ENCODE assay signal across 19 cellular contexts in the genomic region with DNA sequence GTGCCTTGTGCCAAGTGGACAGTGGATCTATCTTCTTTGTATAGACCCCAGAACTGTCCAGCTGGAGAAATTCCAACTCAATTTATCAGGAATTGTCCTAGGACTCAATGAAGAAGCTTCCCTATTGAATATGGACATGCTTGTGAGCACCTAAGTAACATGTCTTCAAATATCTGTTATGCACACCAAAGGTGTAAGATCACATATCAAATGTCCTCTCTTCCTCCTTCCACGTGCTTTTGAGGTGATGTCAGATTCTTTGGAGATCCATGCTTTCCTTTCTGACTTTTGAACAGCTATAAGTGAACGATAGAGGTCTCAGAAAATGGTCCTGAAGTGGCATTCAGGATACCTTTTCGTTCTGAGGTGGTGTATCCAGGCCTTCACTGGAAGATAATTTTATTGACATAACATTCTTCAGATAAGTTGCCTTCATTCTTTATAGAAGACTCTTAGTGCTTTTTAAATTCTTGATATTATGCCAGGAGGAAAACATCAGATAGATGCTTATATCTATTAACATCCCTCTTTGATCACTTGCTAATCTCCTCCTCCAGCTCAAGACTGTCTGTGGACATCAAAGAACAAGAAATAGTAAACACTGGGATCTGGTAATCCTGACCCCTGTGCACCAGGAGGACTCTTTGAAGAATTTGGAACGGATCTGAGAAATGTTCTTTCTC.
"Had no signal": no experiment of that assay in that cellular context is flagged by ENCODE, and none has a peak within 500 bp of the region (broad histone marks: within the 10 kb centered on the region; RNA-seq: fewer than 3 reads in every experiment).

No MANE protein-coding gene starts in this region.

- H3K4me3 ChIP-seq: colonic mucosa, lung, tibial artery, uterus had no signal

- H3K36me3 ChIP-seq: colonic mucosa, neutrophil, tibial artery, uterus had no signal

- H3K27ac Mint-ChIP-seq: activated naive CD4-positive, alpha-beta T cell treated with anti-CD3 and anti-CD28 coated beads, Interleukin-2, amount 10 ng/mL, durations not matched to agents 7 days and 5 days; activated T-helper 17 cell treated with anti-CD3 and anti-CD28 coated beads, Interleukin-2, amount 50 U/mL, for 72 hours; naive thymus-derived CD4-positive, alpha-beta T cell; progenitor cell of endocrine pancreas had no signal

- H3K4me1 Mint-ChIP-seq: activated naive CD4-positive, alpha-beta T cell treated with anti-CD3 and anti-CD28 coated beads, Interleukin-2, amount 10 ng/mL, durations not matched to agents 7 days and 5 days; activated T-helper 17 cell treated with anti-CD3 and anti-CD28 coated beads, Interleukin-2, amount 50 U/mL, for 72 hours had no signal

- H3K36me3 Mint-ChIP-seq: activated naive CD4-positive, alpha-beta T cell treated with anti-CD3 and anti-CD28 coated beads, Interleukin-2, amount 10 ng/mL, durations not matched to agents 7 days and 5 days; naive thymus-derived CD4-positive, alpha-beta T cell had no signal

- H3K9me3 Mint-ChIP-seq: activated naive CD4-positive, alpha-beta T cell treated with anti-CD3 and anti-CD28 coated beads, Interleukin-2, amount 10 ng/mL, durations not matched to agents 7 days and 5 days; activated T-helper 17 cell treated with anti-CD3 and anti-CD28 coated beads, Interleukin-2, amount 50 U/mL, for 72 hours had no signal

- FAIRE-seq: endometrium, islet of Langerhans, small intestine had no signal

- H3K27me3 Mint-ChIP-seq: activated T-helper 17 cell treated with anti-CD3 and anti-CD28 coated beads, Interleukin-2, amount 50 U/mL, for 72 hours had no signal

- H3K27me3 ChIP-seq: colonic mucosa, neutrophil, tibial artery, uterus had no signal

- H3K27ac ChIP-seq: colonic mucosa, neutrophil, tibial artery, VCaP had no signal

- DNase-seq: activated CD4-positive, alpha-beta T cell treated with anti-CD3 and anti-CD28 coated beads for 1 hour; activated CD4-positive, alpha-beta T cell treated with anti-CD3 and anti-CD28 coated beads, Interleukin-2, amount 50 U/mL, for 48 hours; activated naive CD4-positive, alpha-beta T cell treated with anti-CD3 and anti-CD28 coated beads, Interleukin-2, amount 10 ng/mL, durations not matched to agents 7 days and 5 days; central memory CD4-positive, alpha-beta T cell; colonic mucosa; naive thymus-derived CD4-positive, alpha-beta T cell; right cardiac atrium; small intestine; stimulated activated CD4-positive, alpha-beta T cell treated with anti-CD3 and anti-CD28 coated beads, Interleukin-4, amount 100 ng/mL, for 24 hours; stimulated activated naive CD4-positive, alpha-beta T cell; tibial artery; uterus had no signal

- H3K4me1 ChIP-seq: colonic mucosa, tibial artery had no signal

- H3K4me3 Mint-ChIP-seq: activated naive CD4-positive, alpha-beta T cell treated with anti-CD3 and anti-CD28 coated beads, Interleukin-2, amount 10 ng/mL, durations not matched to agents 7 days and 5 days; activated T-helper 17 cell treated with anti-CD3 and anti-CD28 coated beads, Interleukin-2, amount 50 U/mL, for 72 hours had no signal

- ATAC-seq: naive thymus-derived CD4-positive, alpha-beta T cell had no signal
